Comparison of ENCODE assay signal across 8 cellular contexts in the genomic region with DNA sequence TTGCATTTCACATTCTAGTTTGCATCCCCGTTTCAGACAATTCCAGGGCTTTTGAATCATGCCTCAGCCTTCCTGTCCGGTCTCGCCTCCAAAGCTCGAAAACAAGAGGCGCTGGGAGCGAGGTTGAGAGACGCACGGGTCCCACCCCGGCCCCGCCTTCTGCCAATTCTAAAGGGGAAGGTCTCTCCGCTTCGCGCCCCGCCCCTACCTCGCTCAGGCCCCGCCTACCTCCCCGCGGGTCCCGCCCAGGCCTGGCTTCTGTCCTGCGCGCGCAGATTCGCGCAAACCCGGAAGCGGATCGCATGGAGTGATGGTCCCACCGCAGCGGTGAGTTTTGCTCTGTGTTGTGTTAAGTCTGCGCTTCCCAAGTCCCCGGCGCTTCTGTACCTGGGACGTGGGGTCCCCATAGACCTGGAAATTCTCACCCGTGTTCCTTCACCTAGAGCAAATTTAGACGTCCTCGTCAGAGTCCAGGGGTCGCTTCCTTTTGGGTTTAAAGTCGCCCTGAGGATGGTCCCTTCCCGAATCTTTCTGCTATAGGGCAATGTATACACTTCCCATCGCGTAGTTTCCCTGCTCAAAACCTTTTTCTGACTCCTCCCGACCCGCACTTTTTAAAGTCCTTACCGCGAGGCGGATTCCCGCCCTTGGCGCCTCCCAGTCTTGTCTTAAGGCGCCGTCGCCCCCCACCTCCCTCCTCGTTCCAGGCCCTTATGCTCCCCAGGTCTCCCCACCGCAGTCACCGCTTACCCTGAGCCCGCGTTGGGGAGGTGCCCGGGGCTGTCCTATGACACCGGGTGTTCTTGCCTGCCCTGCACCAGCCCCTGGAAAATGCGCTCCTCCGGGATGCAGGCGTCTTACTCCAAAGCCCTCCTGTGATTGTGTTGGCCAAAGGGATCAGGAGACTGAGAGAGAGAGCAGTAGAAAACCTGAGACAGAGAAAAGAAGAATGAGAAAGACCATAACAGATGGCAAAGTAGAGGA. TPM values are rescaled to one million over a fixed set of nuclear protein-coding genes. Genes with fewer than 3 reads are reported as not detected.
A peak's percentile ranks its signal among the peaks of the same experiment; 100 is the strongest.
DNase-seq lines count a peak whose midpoint lies in the region; ATAC-seq, FAIRE-seq and TF ChIP-seq lines count a peak whose summit lies in the region.

A gene (plus strand): TSS at position 284 of the 984 bp plus-strand sequence. CDS start 7,559 bp downstream, outside the sequence.

- peaks cover 14% of the 10 kb centered on the region for H3K4me1 Mint-ChIP-seq in activated naive CD8-positive, alpha-beta T cell (ENCODE audit: low read depth)

- H3K4me3 ChIP-seq in GM06990 (replicated peaks; ENCODE audit: low read depth, low read length) = peak within 1 kb of the TSS; percentile 91
- H3K4me3 ChIP-seq in HFF-Myc (replicated peaks; ENCODE audit: low read depth, low read length) = peak within 1 kb of the TSS; percentile 88
- H3K4me3 ChIP-seq in NB4 (ENCODE audit: low read depth, low read length) = peak within 1 kb of the TSS; percentile 98
- H3K4me3 ChIP-seq in pancreas = peak within 1 kb of the TSS; percentile 64 to 74 (median 67)
- peak within 1 kb of the TSS; percentile 64 to 67 for H3K4me3 ChIP-seq in tibial artery

- peak within 1 kb of the TSS; percentile 91 for H3K27ac Mint-ChIP-seq in activated naive CD8-positive, alpha-beta T cell

- H3K27me3 ChIP-seq in GM06990 (replicated peaks; ENCODE audit: control insufficient read depth, insufficient read depth, low read length) = no peaks in the 10 kb centered on the region
- no peaks in the 10 kb centered on the region for H3K27me3 ChIP-seq in pancreas
- H3K27me3 ChIP-seq in tibial artery = no peaks in the 10 kb centered on the region

- no peaks in the 10 kb centered on the region for H3K36me3 ChIP-seq in GM06990 (ENCODE audit: control insufficient read depth, insufficient read depth, low read length)
- H3K36me3 ChIP-seq in pancreas = no peaks in the 10 kb centered on the region
- peaks cover 13 to 20% (median 17%) of the 10 kb centered on the region in 3 donors for H3K36me3 ChIP-seq in tibial artery

- peaks cover 5% of the 10 kb centered on the region for H3K27me3 Mint-ChIP-seq in activated naive CD8-positive, alpha-beta T cell

- H3K36me3 Mint-ChIP-seq in activated naive CD8-positive, alpha-beta T cell = peaks cover 20% of the 10 kb centered on the region

- TF ChIP-seq CTCF in GM06990 (IDR thresholded peaks at IDR 0.05; ENCODE audit: insufficient read depth, low read length, poor library complexity, severe bottlenecking) (no peak), HFF-Myc (IDR thresholded peaks at IDR 0.05; ENCODE audit: low read depth, low read length, missing control alignments) (no peak), NB4 (IDR thresholded peaks at IDR 0.05; ENCODE audit: low read depth, low read length) (no peak), pancreas (IDR thresholded peaks at IDR 0.05) (no peak), tibial artery (IDR thresholded peaks at IDR 0.05) (no peak)

- H3K4me3 Mint-ChIP-seq in activated naive CD8-positive, alpha-beta T cell = peak within 1 kb of the TSS; percentile 93

- H3K9me3 ChIP-seq in pancreas (no peaks in the 10 kb centered on the region), tibial artery (peaks cover 0 to 6% (median 3%) of the 10 kb centered on the region in 3 donors)

- 0% methylated on average over 52 to 61 of the region's 61 CpGs for WGBS in pancreas, 2 donors

- H3K4me1 ChIP-seq in pancreas (peaks cover 0 to 4% (median 0%) of the 10 kb centered on the region in 3 donors), tibial artery (peaks cover 0 to 13% (median 8%) of the 10 kb centered on the region in 4 donors)

- ATAC-seq in Right ventricle myocardium inferior (peak; percentile 100), pancreas (peak; percentile 99 to 100 (median 100))

- TF ChIP-seq POLR2A in NB4 (IDR thresholded peaks at IDR 0.05; ENCODE audit: extremely low read depth, insufficient read length) = peak; percentile 82

- DNase-seq in GM06990 (ENCODE audit: extremely low read depth, insufficient read length) (peak; percentile 90), HFF-Myc (ENCODE audit: extremely low read depth, low read depth) (peak; percentile 58), NB4 (ENCODE audit: low read depth) (peak; percentile 87), SKM-1 (lab: John Stamatoyannopoulos, UW; ENCODE audit: unreplicated experiment) (peak; percentile 39), Right ventricle myocardium inferior (ENCODE audit: missing footprints) (peak; percentile 96), pancreas (peak; percentile 94 to 99 (median 96)), tibial artery (peak; percentile 93 to 96)

- peak; percentile 86 for FAIRE-seq in pancreas (lab: Jason Lieb, UNC)

- intact Hi-C loops in Right ventricle myocardium inferior (cut with DNase I) = loop anchor here (2.0 to 10.0 kb wide), 2 partner anchors 79 to 139 kb away; a partner anchor contains a TSS
- intact Hi-C loops in pancreas (cut with DNase I) = no loop called here
- intact Hi-C loops in tibial artery (cut with DNase I; ENCODE audit: low total_unique reads) = loop anchor here (10.0 kb wide), 2 partner anchors 51 to 139 kb away; a partner anchor contains a TSS

- peak within 1 kb of the TSS in 3 of 4 donors; percentile 22 to 72 (median 34) for H3K27ac ChIP-seq in pancreas
- peak within 1 kb of the TSS; percentile 78 to 86 for H3K27ac ChIP-seq in tibial artery

- peaks cover 5% of the 10 kb centered on the region for H3K9me3 Mint-ChIP-seq in activated naive CD8-positive, alpha-beta T cell (ENCODE audit: low read depth)

RNA-seq across cellular contexts. Expression of the gene that starts here (rescaled TPM):
- 3.7 TPM for total RNA-seq in Right ventricle myocardium inferior
- 1 to 10 TPM; 1.8 to 5.4 (median 2.8) TPM for total RNA-seq in pancreas
- polyA plus RNA-seq in pancreas = 1 to 10 TPM; 1.6 to 1.7 TPM

Comparison
In these comparisons a context has a peak if more than half of its experiments do, and no peak if none do; other contexts are left out.
1. Peak in every context shown above with its lines: DNase-seq, ATAC-seq, H3K4me3 ChIP-seq and H3K27ac ChIP-seq.
2. DNase-seq: peak in every context shown above with its lines; median percentile 96 in Right ventricle myocardium inferior; 96 in pancreas; 94 in tibial artery; 90 in GM06990; 87 in NB4; 58 in HFF-Myc; 39 in SKM-1.
3. intact Hi-C loops: an anchor here in Right ventricle myocardium inferior (2.0 to 10.0 kb wide) and tibial artery (10.0 kb wide); none called in pancreas.